ENCODE assay signal across 8 cellular contexts in the genomic region with DNA sequence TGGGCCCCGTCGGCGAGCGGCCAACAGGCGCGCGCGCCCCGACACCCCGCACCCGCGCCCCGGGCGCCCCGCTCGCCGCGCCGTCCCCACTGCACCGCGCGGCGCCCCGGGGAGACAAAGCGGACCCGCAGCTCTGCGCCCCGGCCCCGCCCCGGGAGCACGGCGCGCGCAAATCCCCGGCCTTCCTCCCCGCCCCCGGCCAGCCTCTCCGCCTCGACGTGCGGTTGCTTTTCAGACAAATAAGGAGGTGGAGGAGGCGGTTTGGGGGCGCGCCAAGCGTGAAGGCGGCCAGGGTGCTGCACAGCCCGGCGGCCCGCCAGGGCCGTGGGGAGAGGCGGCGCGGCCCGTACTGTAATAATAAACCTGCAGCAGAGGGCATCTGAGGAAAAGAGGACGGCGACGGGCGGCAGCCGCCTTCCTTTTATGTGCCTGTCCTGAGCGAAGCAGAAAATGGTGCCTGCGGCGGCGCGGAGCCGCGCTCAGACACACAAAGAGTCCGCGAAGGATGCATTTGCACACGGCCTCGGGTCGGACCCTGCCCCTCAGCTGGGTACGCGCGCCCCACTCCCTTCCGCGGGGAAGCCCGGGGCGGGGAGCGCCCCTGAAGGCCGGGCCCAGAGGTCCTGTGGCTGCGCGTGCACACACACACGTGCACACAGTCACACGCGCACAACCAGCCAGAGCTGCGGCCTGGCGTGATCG. TPM values are rescaled to one million over a fixed set of nuclear protein-coding genes. Genes with fewer than 3 reads are reported as not detected.
DNase-seq lines count a peak whose midpoint lies in the region; TF ChIP-seq lines count a peak whose summit lies in the region.

No MANE protein-coding gene starts in this region.

- H3K27me3 ChIP-seq in HAP-1 (ENCODE audit: low read depth), result no peaks in the 10 kb centered on the region
- no peaks in the 10 kb centered on the region for H3K27me3 ChIP-seq in osteoblast (ENCODE audit: insufficient read depth, low read length)
- H3K27me3 ChIP-seq in testis, result no peaks in the 10 kb centered on the region

- peaks cover 39% of the 10 kb centered on the region for H3K79me2 ChIP-seq in osteoblast (ENCODE audit: insufficient read depth, low read length)

- intact Hi-C loops in testis (cut with DNase I; ENCODE audit: low total_unique reads), result no loop called here

- peak overlapping the region; percentile 88 for H3K4me3 Mint-ChIP-seq in activated naive CD4-positive, alpha-beta T cell treated with anti-CD3 and anti-CD28 coated beads, Interleukin-2, amount 50 U/mL, for 24 hours

- H3K4me1 ChIP-seq in HAP-1, result peaks cover 32% of the 10 kb centered on the region
- peaks cover 28% of the 10 kb centered on the region for H3K4me1 ChIP-seq in osteoblast (ENCODE audit: insufficient read depth, low read length)
- peaks cover 11% of the 10 kb centered on the region for H3K4me1 ChIP-seq in testis

- no peaks in the 10 kb centered on the region for H3K9me3 ChIP-seq in HAP-1
- no peaks in the 10 kb centered on the region for H3K9me3 ChIP-seq in SK-N-MC (ENCODE audit: low read depth, low read length)
- H3K9me3 ChIP-seq in osteoblast (ENCODE audit: low read depth, low read length), result no peaks in the 10 kb centered on the region
- H3K9me3 ChIP-seq in testis, result no peaks in the 10 kb centered on the region

- TF ChIP-seq CTCF in osteoblast (IDR thresholded peaks at IDR 0.05; ENCODE audit: extremely low read depth, low read depth, low read length) (no peak), testis (IDR thresholded peaks at IDR 0.05) (no peak)

- H4K20me1 ChIP-seq in osteoblast (ENCODE audit: insufficient read depth, low read length), result no peaks in the 10 kb centered on the region

- H3K9ac ChIP-seq in SK-N-MC (ENCODE audit: insufficient read length), result peak overlapping the region; percentile 69

- H3K27me3 Mint-ChIP-seq in activated naive CD4-positive, alpha-beta T cell treated with anti-CD3 and anti-CD28 coated beads, Interleukin-2, amount 50 U/mL, for 24 hours, result peaks cover 11% of the 10 kb centered on the region

- H3K36me3 Mint-ChIP-seq in activated naive CD4-positive, alpha-beta T cell treated with anti-CD3 and anti-CD28 coated beads, Interleukin-2, amount 50 U/mL, for 24 hours, result no peaks in the 10 kb centered on the region

- peak overlapping the region; percentile 89 for H3K4me2 ChIP-seq in osteoblast (ENCODE audit: insufficient read depth, low read length)

- peak; percentile 95 for DNase-seq in GM03348 (ENCODE audit: low spot score)
- peak; percentile 77 to 89 for DNase-seq in HAP-1 (ENCODE audit: low spot score in 2 of 2)
- DNase-seq in M059J (ENCODE audit: low read depth), result peak; percentile 94
- DNase-seq in SK-N-MC (ENCODE audit: low read depth, low spot score), result no peak
- DNase-seq in glomerular visceral epithelial cell (ENCODE audit: extremely low spot score), result peak; percentile 99
- peak; percentile 94 for DNase-seq in osteoblast (ENCODE audit: insufficient read length, low spot score, missing footprints)
- DNase-seq in testis, result peak; percentile 93

- peak overlapping the region; percentile 85 for H2AFZ ChIP-seq in osteoblast (ENCODE audit: low read length)

- 0% methylated on average over 15 to 82 of the region's 88 CpGs for WGBS in testis, 2 donors

- no peak overlapping the region for H3K27ac Mint-ChIP-seq in activated naive CD4-positive, alpha-beta T cell treated with anti-CD3 and anti-CD28 coated beads, Interleukin-2, amount 50 U/mL, for 24 hours

- TF ChIP-seq POLR2A in testis (IDR thresholded peaks at IDR 0.05), result no peak

- no peaks in the 10 kb centered on the region for H3K9me3 Mint-ChIP-seq in activated naive CD4-positive, alpha-beta T cell treated with anti-CD3 and anti-CD28 coated beads, Interleukin-2, amount 50 U/mL, for 24 hours

- in situ Hi-C loops in HAP-1 (cut with MboI; ENCODE audit: low sequenced_read_pairs), result no loop called here

- H3K4me3 ChIP-seq in HAP-1 (peak overlapping the region; percentile 53), SK-N-MC (peak overlapping the region; percentile 88), osteoblast (ENCODE audit: insufficient read depth, low read length) (peak overlapping the region; percentile 89), testis (peak overlapping the region; percentile 64 to 77)

- H3K27ac ChIP-seq in SK-N-MC, result peak overlapping the region; percentile 88
- H3K27ac ChIP-seq in osteoblast (ENCODE audit: low read depth, low read length), result peak overlapping the region; percentile 93
- peak overlapping the region; percentile 84 to 88 for H3K27ac ChIP-seq in testis

- H3K4me1 Mint-ChIP-seq in activated naive CD4-positive, alpha-beta T cell treated with anti-CD3 and anti-CD28 coated beads, Interleukin-2, amount 50 U/mL, for 24 hours, result peaks cover 13% of the 10 kb centered on the region

- H3K36me3 ChIP-seq in HAP-1 (replicated peaks), result no peaks in the 10 kb centered on the region
- peaks cover 16% of the 10 kb centered on the region for H3K36me3 ChIP-seq in SK-N-MC (ENCODE audit: insufficient read depth, low read length)
- H3K36me3 ChIP-seq in osteoblast (ENCODE audit: insufficient read depth, low read length), result peaks cover 12% of the 10 kb centered on the region
- no peaks in the 10 kb centered on the region for H3K36me3 ChIP-seq in testis (ENCODE audit: low read depth, missing control alignments)

RNA-seq across cellular contexts. Expression of a gene that starts 0.7 kb away (rescaled TPM):
- 143 and 152 TPM in 2 replicates for total RNA-seq in M059J (2014; rRNA removed; shearing (Covaris generic))
- total RNA-seq in osteoblast (150 and 182 TPM in 2 replicates), testis (10 to 100 TPM; 17.0 to 25.2 TPM)
- polyA plus RNA-seq in testis (ENCODE audit: insufficient read depth, low read depth, low replicate concordance), result 28.0 TPM
